9 cellular contexts compared by ENCODE assay signal in the genomic region with DNA sequence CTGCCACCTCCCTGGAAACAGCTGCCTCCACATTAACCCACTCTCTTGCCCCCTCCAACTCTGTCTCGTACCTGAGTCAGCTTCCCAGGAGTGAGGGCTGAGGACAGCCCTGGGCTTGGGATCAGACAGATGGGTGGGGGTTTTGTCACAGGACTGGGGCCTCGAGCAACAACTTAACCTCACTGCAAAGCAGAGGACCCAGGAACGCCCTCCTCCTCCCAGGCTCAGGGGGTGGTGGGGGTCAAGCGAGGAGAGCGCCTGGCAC. TPM values are rescaled to one million over a fixed set of nuclear protein-coding genes. Genes with fewer than 3 reads are reported as not detected.
DNase-seq lines count a peak whose midpoint lies in the region; ATAC-seq and TF ChIP-seq lines count a peak whose summit lies in the region.
"Had no signal": no experiment of that assay in that cellular context is flagged by ENCODE, and none has a peak within 500 bp of the region (broad histone marks: within the 10 kb centered on the region; RNA-seq: fewer than 3 reads in every experiment).

No MANE protein-coding gene starts in this region.

- H3K27ac ChIP-seq in left ventricle myocardium inferior (replicated peaks) (no peak overlapping the region), muscle layer of duodenum (ENCODE audit: low read length) (no peak overlapping the region), vagina (no peak overlapping the region)
- H3K27ac ChIP-seq: foreskin keratinocyte had no signal

- H3K27me3 ChIP-seq in left ventricle myocardium inferior (ENCODE audit: low read depth) (peaks cover 88% of the 10 kb centered on the region), muscle layer of duodenum (ENCODE audit: low read depth, low read length) (no peaks in the 10 kb centered on the region), vagina (no peaks in the 10 kb centered on the region)

- TF ChIP-seq POLR2A in vagina (IDR thresholded peaks at IDR 0.05), result no peak

- no peak for ATAC-seq in Right ventricle myocardium inferior

- H3K36me3 ChIP-seq in left ventricle myocardium inferior (no peaks in the 10 kb centered on the region), muscle layer of duodenum (ENCODE audit: control insufficient read depth in 1 of 2, insufficient read depth in 2 of 2, low read length in 2 of 2) (no peaks in the 10 kb centered on the region), vagina (no peaks in the 10 kb centered on the region)

- H3K4me3 ChIP-seq in left ventricle myocardium inferior, result peak overlapping the region; percentile 60
- peak overlapping the region; percentile 58 for H3K4me3 ChIP-seq in choroid plexus epithelial cell (ENCODE audit: low read depth, low read length)
- peak overlapping the region; percentile 39 to 55 for H3K4me3 ChIP-seq in muscle layer of duodenum (ENCODE audit: low read depth in 1 of 2, low read length in 2 of 2)
- peak overlapping the region; percentile 35 to 41 for H3K4me3 ChIP-seq in vagina

- TF ChIP-seq CTCF in left ventricle myocardium inferior (IDR thresholded peaks at IDR 0.05; ENCODE audit: borderline replicate concordance) (no peak), choroid plexus epithelial cell (conservative IDR thresholded peaks at IDR 0.05; ENCODE audit: low read depth, low read length) (no peak), vagina (IDR thresholded peaks at IDR 0.05) (no peak)

- H3K4me1 ChIP-seq in left ventricle myocardium inferior (peaks cover 13% of the 10 kb centered on the region), muscle layer of duodenum (ENCODE audit: control insufficient read depth in 1 of 2, insufficient read depth in 2 of 2, low read length in 2 of 2) (peaks cover 0 to 15% of the 10 kb centered on the region in 2 donors), vagina (peaks cover 16% of the 10 kb centered on the region)
- H3K4me1 ChIP-seq: foreskin keratinocyte had no signal

- H3K9me3 ChIP-seq in left ventricle myocardium inferior (replicated peaks) (no peaks in the 10 kb centered on the region), muscle layer of duodenum (ENCODE audit: control insufficient read depth in 1 of 2, low read length in 2 of 2) (no peaks in the 10 kb centered on the region), vagina (no peaks in the 10 kb centered on the region)

- DNase-seq in left ventricle myocardium inferior (no peak), Right ventricle myocardium inferior (ENCODE audit: missing footprints) (no peak), choroid plexus epithelial cell (ENCODE audit: low read depth) (no peak), vagina (ENCODE audit: extremely low spot score in 2 of 2) (no peak), NCI-H2107 treated with DMSO at 0.1 percent for 48 hours (lab: John Stamatoyannopoulos, UW; ENCODE audit: unreplicated experiment) (no peak), HT-29 (ENCODE audit: low spot score) (no peak)
- no peak for DNase-seq in stimulated activated CD4-positive, alpha-beta T cell treated with anti-CD3 and anti-CD28 coated beads, Interleukin-12 subunit alpha, Interleukin-12 subunit beta, amount 100 ng/mL, for 4 hours
- DNase-seq: foreskin keratinocyte had no signal

- intact Hi-C loops in left ventricle myocardium inferior (cut with micrococcal nuclease) (no loop called here), Right ventricle myocardium inferior (cut with DNase I) (no loop called here), vagina (cut with DNase I) (no loop called here)

RNA-seq across cellular contexts. Expression of gene SARDH, which starts 0.4 kb away (rescaled TPM):
- total RNA-seq in left ventricle myocardium inferior (0.63 TPM), Right ventricle myocardium inferior (0.41 TPM), vagina (2.0 TPM)
- total RNA-seq in HT-29 (2014; rRNA removed; shearing (Covaris generic)), result 2.5 and 2.7 TPM in 2 replicates
- total RNA-seq: foreskin keratinocyte had no signal
